ENCODE assay signal across 1 cellular context in genomic region chr1:116403506-116404136, GRCh38.
TF ChIP-seq lines count a peak whose summit lies in the region.

No MANE protein-coding gene starts in this region.

TF ChIP-seq in endothelial cell of umbilical vein, 7 proteins besides CTCF, POLR2A, EP300 and RAD21 (continued from another document):
- TF ChIP-seq JUN (IDR thresholded peaks at IDR 0.05; ENCODE audit: borderline replicate concordance, insufficient read depth, insufficient read length, low read depth): no peak
- no peak for TF ChIP-seq EZH2 (IDR thresholded peaks at IDR 0.05; ENCODE audit: borderline replicate concordance, low read depth, low read length, severe bottlenecking)
- no peak for TF ChIP-seq MAX (IDR thresholded peaks at IDR 0.05; ENCODE audit: insufficient read depth, insufficient read length)
- no peak for TF ChIP-seq FOS (IDR thresholded peaks at IDR 0.05; ENCODE audit: borderline replicate concordance, insufficient read depth, low read length)
